In genomic region chr6:143368426-143368825, GRCh38 we compare ENCODE assay signal across 9 cellular contexts.
DNase-seq lines count a peak whose midpoint lies in the region; ATAC-seq, FAIRE-seq and TF ChIP-seq lines count a peak whose summit lies in the region.
"Had no signal": no experiment of that assay in that cellular context is flagged by ENCODE, and none has a peak within 500 bp of the region (broad histone marks: within the 10 kb centered on the region; RNA-seq: fewer than 3 reads in every experiment).

No MANE protein-coding gene starts in this region.

- intact Hi-C loops in K562 (cut with micrococcal nuclease): no loop called here

- TF ChIP-seq CTCF in GM10266 (IDR thresholded peaks at IDR 0.05; ENCODE audit: control insufficient read depth, insufficient read depth, low read depth, missing control alignments): no peak
- no peak for TF ChIP-seq CTCF in K562 (IDR thresholded peaks at IDR 0.05 in 2 of 3, conservative IDR thresholded peaks at IDR 0.05 in 1 of 3; ENCODE audit: insufficient read depth in 2 of 3, low read depth in 1 of 3, low read length in 3 of 3)
- no peak for TF ChIP-seq CTCF in MM.1S (IDR thresholded peaks at IDR 0.05; ENCODE audit: low read length)

- POLR2A ChIA-PET in K562 (lab: Yijun Ruan, JAX): interaction anchor here (1.1 to 1.2 kb wide), 2 partner anchors 9 to 11 kb away, joined by 3 read pairs; no protein-coding TSS in a partner anchor

- no peak for TF ChIP-seq EP300 in K562 (IDR thresholded peaks at IDR 0.05; ENCODE audit: low read length)

- ATAC-seq in GM19438 (IDR thresholded peaks at IDR 0.05; ENCODE audit: low read depth, unreplicated experiment): peak; percentile 98
- peak; percentile 99 for ATAC-seq in HG03135 (IDR thresholded peaks at IDR 0.05; ENCODE audit: unreplicated experiment)
- peak; percentile 73 for ATAC-seq in K562

- H3K27ac ChIP-seq in K562 (ENCODE audit: extremely low read depth, low read depth, low read length): no peak overlapping the region
- no peak overlapping the region for H3K27ac ChIP-seq in effector memory CD4-positive, alpha-beta T cell (ENCODE audit: insufficient read depth, low read length, poor library complexity, severe bottlenecking)
- no peak overlapping the region for H3K27ac ChIP-seq in MM.1S (ENCODE audit: low read length)

- H2AFZ ChIP-seq in K562 (ENCODE audit: low read depth, low read length) (no peak overlapping the region), MM.1S (ENCODE audit: low read length) (no peak overlapping the region)

- H3K4me2 ChIP-seq in K562 (ENCODE audit: insufficient read depth, low read length): no peak overlapping the region
- no peak overlapping the region for H3K4me2 ChIP-seq in MM.1S (ENCODE audit: low read depth, low read length)

- DNase-seq in GM10266 (ENCODE audit: extremely low spot score) (peak; percentile 53), K562 (ENCODE audit: extremely low read depth in 1 of 4, low spot score in 3 of 4) (peak in 2 of 4 experiments; percentile 35 to 57), SHP77 treated with DMSO at 0.1 percent for 48 hours (lab: John Stamatoyannopoulos, UW) (no peak), amniotic stem cell (lab: John Stamatoyannopoulos, UW) (no peak), MM.1S (no peak)
- DNase-seq in effector memory CD4-positive, alpha-beta T cell: no peak

- H3K9me1 ChIP-seq in K562 (ENCODE audit: control insufficient read depth, insufficient read depth, low read length): no peaks in the 10 kb centered on the region

- in situ Hi-C loops in K562 (cut with MboI): no loop called here

- H3K9me2 ChIP-seq in MM.1S (replicated peaks; ENCODE audit: insufficient read depth, low read length): no peaks in the 10 kb centered on the region

- H3K9ac ChIP-seq in K562 (ENCODE audit: insufficient read depth in 1 of 2, low read depth in 2 of 2, low read length in 2 of 2): no peak overlapping the region
- no peak overlapping the region for H3K9ac ChIP-seq in MM.1S (ENCODE audit: low read length)

- H3K9me3 ChIP-seq in K562 (replicated peaks; ENCODE audit: control insufficient read depth, insufficient read depth, low read depth, low read length): no peaks in the 10 kb centered on the region
- H3K9me3 ChIP-seq in effector memory CD4-positive, alpha-beta T cell (ENCODE audit: control insufficient read depth, low read length): no peaks in the 10 kb centered on the region
- H3K9me3 ChIP-seq in MM.1S (replicated peaks; ENCODE audit: insufficient read depth, low read length): no peaks in the 10 kb centered on the region

- no TSS peak for BruUV-seq in K562 (replicated peaks; lab: Mats Ljungman, UMichigan)

- H3K4me1 ChIP-seq in K562 (replicated peaks in 1 of 2; ENCODE audit: control insufficient read depth in 2 of 2, insufficient read depth in 2 of 2, low read length in 2 of 2): no peaks in the 10 kb centered on the region
- H3K4me1 ChIP-seq in effector memory CD4-positive, alpha-beta T cell (ENCODE audit: control insufficient read depth, insufficient read depth, low read length, poor library complexity, severe bottlenecking): no peaks in the 10 kb centered on the region
- H3K4me1 ChIP-seq in MM.1S (ENCODE audit: low read length): no peaks in the 10 kb centered on the region

- no peaks in the 10 kb centered on the region for H3K36me3 ChIP-seq in K562 (ENCODE audit: control insufficient read depth, insufficient read depth, low read length)
- no peaks in the 10 kb centered on the region for H3K36me3 ChIP-seq in effector memory CD4-positive, alpha-beta T cell (ENCODE audit: control insufficient read depth, insufficient read depth, low read length)
- no peaks in the 10 kb centered on the region for H3K36me3 ChIP-seq in MM.1S (replicated peaks; ENCODE audit: insufficient read depth, low read length)

- no peaks in the 10 kb centered on the region for H3F3A ChIP-seq in MM.1S (ENCODE audit: insufficient read depth, low read length)

- WGBS in K562 (ENCODE audit: insufficient coverage, low coverage, missing lambda C conversion rate): 3% methylated on average over 2 of the region's 2 CpGs

- H4K20me1 ChIP-seq in K562 (replicated peaks; ENCODE audit: control insufficient read depth, insufficient read depth, low read length) (no peaks in the 10 kb centered on the region), MM.1S (ENCODE audit: insufficient read depth, low read length) (no peaks in the 10 kb centered on the region)

- no peak for TF ChIP-seq POLR2A in K562 (conservative IDR thresholded peaks at IDR 0.05)

- CTCF ChIA-PET in K562 (lab: Yijun Ruan, JAX; ENCODE audit: low intra/inter-chr PET ratio): no interaction called here

- H3K79me2 ChIP-seq in K562 (ENCODE audit: control insufficient read depth, insufficient read depth, low read length) (no peaks in the 10 kb centered on the region), MM.1S (ENCODE audit: low read length) (no peaks in the 10 kb centered on the region)

- no peak for TF ChIP-seq RAD21 in K562 (CRISPR knock-in tag; conservative IDR thresholded peaks at IDR 0.05 in 1 of 2, IDR thresholded peaks at IDR 0.05 in 1 of 2)

- H3K4me3 ChIP-seq in K562: no peak overlapping the region
- H3K4me3 ChIP-seq in effector memory CD4-positive, alpha-beta T cell (ENCODE audit: insufficient read depth, low read depth, low read length, poor library complexity, severe bottlenecking): no peak overlapping the region
- no peak overlapping the region for H3K4me3 ChIP-seq in MM.1S (ENCODE audit: low read length)

- H3K27me3 ChIP-seq in K562 (ENCODE audit: control insufficient read depth in 2 of 2, insufficient read depth in 2 of 2, low read length in 2 of 2) (peaks cover 0 to 6% of the 10 kb centered on the region in 2 experiments; a peak in 1 of 5 replicates), MM.1S (replicated peaks; ENCODE audit: insufficient read depth, low read length) (no peaks in the 10 kb centered on the region)
- no peaks in the 10 kb centered on the region for H3K27me3 ChIP-seq in effector memory CD4-positive, alpha-beta T cell (replicated peaks; ENCODE audit: control insufficient read depth, insufficient read depth, low read length, poor library complexity, severe bottlenecking)

- no peak for FAIRE-seq in K562 (lab: Jason Lieb, UNC)
- FAIRE-seq: endothelial cell of umbilical vein had no signal

TF ChIP-seq in K562, 482 proteins besides CTCF, POLR2A, EP300 and RAD21:
- TF ChIP-seq, protein P1, sequence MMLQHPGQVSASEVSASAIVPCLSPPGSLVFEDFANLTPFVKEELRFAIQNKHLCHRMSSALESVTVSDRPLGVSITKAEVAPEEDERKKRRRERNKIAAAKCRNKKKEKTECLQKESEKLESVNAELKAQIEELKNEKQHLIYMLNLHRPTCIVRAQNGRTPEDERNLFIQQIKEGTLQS (IDR thresholded peaks at IDR 0.05): peak; percentile 50; the same call in 1 of the 2 replicates
- TF ChIP-seq, protein P1 (CRISPR knock-in tag; conservative IDR thresholded peaks at IDR 0.05): no peak
- TF ChIP-seq MAFF (IDR thresholded peaks at IDR 0.05; ENCODE audit: low read length) (peak; percentile 62; the same call in 1 of the 2 replicates), TFAP4 (CRISPR knock-in tag; IDR thresholded peaks at IDR 0.05; ENCODE audit: borderline replicate concordance) (no peak), ZNF584 (CRISPR knock-in tag; IDR thresholded peaks at IDR 0.05; ENCODE audit: low read depth) (no peak), NFE2 (IDR thresholded peaks at IDR 0.05; ENCODE audit: low read depth) (peak; percentile 78), ELF4 (CRISPR knock-in tag; IDR thresholded peaks at IDR 0.05) (no peak), ZNF316 (IDR thresholded peaks at IDR 0.05) (peak; percentile 69; the same call in 1 of the 2 replicates), MAFG (tag; conservative IDR thresholded peaks at IDR 0.05) (peak; percentile 79), ARID1B (IDR thresholded peaks at IDR 0.05) (0 out of 2 replicates have a peak, but pooled peaks have one; percentile 7), MAFK (IDR thresholded peaks at IDR 0.05; ENCODE audit: low read length) (peak; percentile 49; the same call in 1 of the 2 replicates), C11orf30 (IDR thresholded peaks at IDR 0.05; ENCODE audit: low read depth) (peak; percentile 69; the same call in 1 of the 2 replicates), SNRNP70 (optimal IDR thresholded peaks at IDR 0.05; ENCODE audit: low read depth, low read length) (no peak), SPI1 (IDR thresholded peaks at IDR 0.05; ENCODE audit: borderline replicate concordance, low read depth, low read length) (peak; percentile 69; the same call in 1 of the 2 replicates), JUND (IDR thresholded peaks at IDR 0.05; ENCODE audit: borderline replicate concordance, low read depth, low read length) (0 out of 2 replicates have a peak, but pooled peaks have one; percentile 6), JUND (tag; IDR thresholded peaks at IDR 0.05; ENCODE audit: borderline replicate concordance, low read depth, low read length) (peak; percentile 29; the same call in 1 of the 3 replicates)
TF ChIP-seq in K562: peak in this region for 10.
